Comparison of ENCODE assay signal across 26 cellular contexts in the genomic region with DNA sequence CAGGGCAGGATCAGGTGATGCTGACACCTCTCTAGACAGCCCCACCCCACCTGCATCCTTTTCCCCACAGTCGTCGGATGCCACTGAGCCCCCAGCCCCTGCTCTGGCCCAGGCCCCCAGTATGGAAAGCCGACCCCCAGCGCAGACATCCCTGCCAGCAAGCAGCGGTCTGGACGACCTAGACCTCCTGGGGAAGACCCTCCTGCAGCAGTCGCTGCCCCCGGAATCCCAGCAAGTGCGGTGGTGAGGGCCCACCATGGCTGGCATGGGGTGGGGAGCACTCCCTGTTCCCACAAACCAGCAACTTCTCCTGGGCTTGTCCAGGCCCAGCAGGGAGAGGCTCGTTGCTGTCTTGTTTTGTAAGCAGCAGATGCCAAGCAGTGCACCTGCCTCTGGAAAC. TPM values are rescaled to one million over a fixed set of nuclear protein-coding genes. Genes with fewer than 3 reads are reported as not detected.
"Had no signal": no experiment of that assay in that cellular context is flagged by ENCODE, and none has a peak within 500 bp of the region (broad histone marks: within the 10 kb centered on the region; RNA-seq: fewer than 3 reads in every experiment).

No MANE protein-coding gene starts in this region.

- H3K27ac Mint-ChIP-seq: dendritic cell treated with granulocyte-macrophage colony-stimulating factor and Interleukin-4, amounts not matched to agents 40 ng/mL and 50 ng/mL, for 4 days had no signal

- ATAC-seq: activated CD4-positive, alpha-beta T cell treated with anti-CD3 and anti-CD28 coated beads for 36 hours; left lung; natural killer cell treated with Interleukin-12 subunit alpha and Interleukin-12 subunit beta and Interleukin-15 and Interleukin-18, amount 100 ng/mL, for 72 hours; right lobe of liver had no signal

- H3K36me3 Mint-ChIP-seq: natural killer cell treated with Interleukin-12 subunit alpha and Interleukin-12 subunit beta and Interleukin-15 and Interleukin-18, amount 100 ng/mL, for 72 hours had no signal

- H3K4me3 ChIP-seq: esophagus muscularis mucosa, left lung, lung, right lobe of liver, thoracic aorta had no signal

- DNase-seq: activated CD4-positive, alpha-beta T cell treated with anti-CD3 and anti-CD28 coated beads for 36 hours; activated CD4-positive, alpha-beta T cell treated with anti-CD3 and anti-CD28 coated beads, Interleukin-2, amount 50 U/mL, for 4 hours; activated CD4-positive, CD25-positive, alpha-beta regulatory T cell; activated effector memory CD4-positive, alpha-beta T cell treated with Interleukin-2 at 50 U/mL for 16 hours; activated naive CD4-positive, alpha-beta T cell treated with Interleukin-2 at 50 U/mL for 16 hours; anterior cingulate cortex; foreskin melanocyte; left lung; mesendoderm; stimulated activated CD4-positive, alpha-beta T cell treated with anti-CD3 and anti-CD28 coated beads, Interleukin-12 subunit alpha, Interleukin-12 subunit beta, amount 100 ng/mL, for 4 hours; stimulated activated CD4-positive, alpha-beta T cell treated with anti-CD3 and anti-CD28 coated beads, Interleukin-4, amount 100 ng/mL, for 1 hour; trophoblast cell had no signal

- H3K27me3 Mint-ChIP-seq: activated CD4-positive, alpha-beta T cell treated with anti-CD3 and anti-CD28 coated beads for 36 hours; activated naive CD8-positive, alpha-beta T cell; central memory CD8-positive, alpha-beta T cell; dendritic cell treated with granulocyte-macrophage colony-stimulating factor and Interleukin-4, amounts not matched to agents 40 ng/mL and 50 ng/mL, for 4 days; natural killer cell treated with Interleukin-12 subunit alpha and Interleukin-12 subunit beta and Interleukin-15 and Interleukin-18, amount 100 ng/mL, for 72 hours; stimulated activated naive CD8-positive, alpha-beta T cell treated with anti-CD3 and anti-CD28 coated beads, Interleukin-15, Interleukin-2, amounts not matched to agents 100 ng/mL and 50 ng/mL, for 24 hours had no signal

- H3K9me3 Mint-ChIP-seq: central memory CD8-positive, alpha-beta T cell; dendritic cell treated with granulocyte-macrophage colony-stimulating factor and Interleukin-4, amounts not matched to agents 40 ng/mL and 50 ng/mL, for 4 days; natural killer cell treated with Interleukin-12 subunit alpha and Interleukin-12 subunit beta and Interleukin-15 and Interleukin-18, amount 100 ng/mL, for 72 hours; stimulated activated naive CD8-positive, alpha-beta T cell treated with anti-CD3 and anti-CD28 coated beads, Interleukin-15, Interleukin-2, amounts not matched to agents 100 ng/mL and 50 ng/mL, for 24 hours had no signal

- H3K9me3 ChIP-seq: esophagus muscularis mucosa, left lung, right lobe of liver, thoracic aorta had no signal

- H3K27me3 ChIP-seq: esophagus muscularis mucosa, left lung, right lobe of liver had no signal

- H3K27ac ChIP-seq: esophagus muscularis mucosa, left lung, right lobe of liver, thoracic aorta had no signal

- H3K4me3 Mint-ChIP-seq: activated CD4-positive, alpha-beta T cell treated with anti-CD3 and anti-CD28 coated beads for 36 hours; activated naive CD8-positive, alpha-beta T cell; central memory CD8-positive, alpha-beta T cell; dendritic cell treated with granulocyte-macrophage colony-stimulating factor and Interleukin-4, amounts not matched to agents 40 ng/mL and 50 ng/mL, for 4 days; natural killer cell treated with Interleukin-12 subunit alpha and Interleukin-12 subunit beta and Interleukin-15 and Interleukin-18, amount 100 ng/mL, for 72 hours; stimulated activated naive CD8-positive, alpha-beta T cell treated with anti-CD3 and anti-CD28 coated beads, Interleukin-15, Interleukin-2, amounts not matched to agents 100 ng/mL and 50 ng/mL, for 24 hours had no signal

RNA-seq across cellular contexts. Expression of a gene that starts 50.0 kb away (rescaled TPM):
- total RNA-seq: activated CD4-positive, alpha-beta T cell treated with anti-CD3 and anti-CD28 coated beads for 36 hours; bronchial epithelial cell; esophagus muscularis mucosa; natural killer cell treated with Interleukin-12 subunit alpha and Interleukin-12 subunit beta and Interleukin-15 and Interleukin-18, amount 100 ng/mL, for 72 hours; osteocyte; posterior vena cava; renal cortical epithelial cell; skeletal muscle tissue; thoracic aorta had no signal
